32 cellular contexts compared by ENCODE assay signal in the genomic region with DNA sequence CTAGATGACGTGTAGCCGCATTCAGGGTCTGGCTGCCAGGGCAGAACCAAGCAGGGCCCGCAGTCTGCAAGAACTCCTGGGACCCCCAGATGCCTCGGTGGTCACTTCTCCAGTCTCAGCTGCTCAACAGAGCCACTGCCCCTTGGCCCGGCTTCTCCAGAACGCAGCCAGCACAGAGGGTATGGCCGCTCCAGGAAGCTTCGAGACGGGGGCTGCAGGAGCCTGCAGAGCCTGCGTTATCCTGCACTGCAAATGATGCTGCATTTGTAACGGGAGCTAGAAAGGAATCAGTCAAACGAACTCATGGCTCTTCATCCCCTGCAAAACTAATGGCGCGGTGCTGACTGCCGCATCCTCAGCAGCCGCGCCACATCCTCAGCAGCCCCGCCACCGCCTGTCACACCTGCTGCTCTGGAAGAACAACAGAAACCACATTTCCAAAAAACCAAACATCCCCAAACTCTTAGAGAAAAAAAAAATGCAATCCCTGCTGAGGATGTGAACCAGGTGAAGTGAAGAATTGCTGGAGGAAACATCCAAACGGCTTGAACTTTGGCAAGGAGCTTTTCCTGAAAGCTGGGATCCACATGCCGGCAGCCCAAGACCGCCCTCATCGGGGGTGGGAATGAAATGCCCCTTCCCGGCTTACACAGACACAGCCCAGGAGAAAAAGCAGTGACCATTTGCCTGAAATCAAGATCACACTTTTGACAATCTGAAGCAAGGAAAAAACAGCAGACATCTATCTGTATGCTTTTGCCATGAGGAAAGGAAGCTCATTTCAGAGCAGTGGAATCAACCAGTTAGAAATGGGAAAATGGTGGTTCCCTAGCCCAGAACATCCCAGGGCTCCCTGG.
"Had no signal": no experiment of that assay in that cellular context is flagged by ENCODE, and none has a peak within 500 bp of the region (broad histone marks: within the 10 kb centered on the region; RNA-seq: fewer than 3 reads in every experiment).

No MANE protein-coding gene starts in this region.

- H3K4me3 ChIP-seq: breast epithelium, heart right ventricle, left lung, pancreas, psoas muscle, smooth muscle cell, stomach, thyroid gland, upper lobe of left lung, vagina had no signal

- H3K27ac ChIP-seq: breast epithelium, heart right ventricle, left lung, pancreas, psoas muscle, stomach, thyroid gland, upper lobe of left lung, vagina had no signal

- DNase-seq: activated CD4-positive, alpha-beta memory T cell treated with anti-CD3 and anti-CD28 coated beads, Interleukin-2, amount 10 ng/mL, durations not matched to agents 7 days and 5 days; activated CD4-positive, alpha-beta T cell treated with anti-CD3 and anti-CD28 coated beads for 1 hour; activated CD4-positive, alpha-beta T cell treated with anti-CD3 and anti-CD28 coated beads, Interleukin-2, amount 10 ng/mL, durations not matched to agents 7 days and 5 days; activated CD8-positive, alpha-beta memory T cell treated with anti-CD3 and anti-CD28 coated beads, Interleukin-2, amount 50 U/mL, for 48 hours; activated gamma-delta T cell treated with Interleukin-2 at 50 U/mL for 16 hours; activated naive CD4-positive, alpha-beta T cell treated with anti-CD3 and anti-CD28 coated beads, Interleukin-2, amount 50 U/mL, for 16 hours; activated T-cell treated with anti-CD3 and anti-CD28 coated beads, Interleukin-2, amount 50 U/mL, for 24 hours; amniotic stem cell; central memory CD4-positive, alpha-beta T cell; endodermal cell; foreskin fibroblast; heart right ventricle; kidney glomerular epithelial cell; mammary epithelial cell; naive B cell; nephron progenitor cell; stimulated activated CD4-positive, alpha-beta T cell treated with anti-CD3 and anti-CD28 coated beads, Interleukin-15, amount 100 ng/mL, for 24 hours; stimulated activated CD4-positive, alpha-beta T cell treated with anti-CD3 and anti-CD28 coated beads, Interleukin-2, amount 100 ng/mL, for 24 hours; stimulated activated naive B cell treated with anti-CD40 and anti-IgM and Interleukin-4, amounts not matched to agents 10 μg/mL and 1 μg/mL and 100 μg/mL, for 72 hours; stomach; T-helper 17 cell; T1000; thyroid gland had no signal

- H3K36me3 ChIP-seq: breast epithelium, heart right ventricle, left lung, pancreas, stomach, thyroid gland, upper lobe of left lung, vagina had no signal

- H3K27me3 ChIP-seq: pancreas, thyroid gland, upper lobe of left lung, vagina had no signal

- H3K9me3 ChIP-seq: breast epithelium, heart right ventricle, left lung, pancreas, psoas muscle, stomach, thyroid gland, upper lobe of left lung, vagina had no signal

- H3K4me1 ChIP-seq: breast epithelium, heart right ventricle, left lung, pancreas, psoas muscle, thyroid gland, vagina had no signal

- ATAC-seq: activated T-helper 17 cell treated with anti-CD3 and anti-CD28 coated beads, Interleukin-2, amount 50 U/mL, for 72 hours; esophagus mucosa; heart right ventricle; left lung; pancreas; psoas muscle; stimulated activated naive B cell treated with anti-CD40 and anti-IgM and Interleukin-4, amounts not matched to agents 10 μg/mL and 1 μg/mL and 100 μg/mL, for 72 hours; T-helper 17 cell had no signal
